Comparison of ENCODE assay signal across 1 cellular context in genomic region chr1:228323401-228323800, GRCh38.
TF ChIP-seq lines count a peak whose summit lies in the region.

No MANE protein-coding gene starts in this region.

TF ChIP-seq in IMR-90, 13 proteins besides CTCF, POLR2A, EP300 and RAD21 (continued from another document):
- TF ChIP-seq FOS (IDR thresholded peaks at IDR 0.05; ENCODE audit: low read depth, low read length) (no peak), BHLHE40 (IDR thresholded peaks at IDR 0.05; ENCODE audit: low read depth, low read length) (no peak), NFE2L2 (IDR thresholded peaks at IDR 0.05; ENCODE audit: low read depth, low read length) (no peak), MAFK (IDR thresholded peaks at IDR 0.05; ENCODE audit: low read depth, low read length) (no peak), RFX5 (IDR thresholded peaks at IDR 0.05; ENCODE audit: low read depth, low read length) (no peak), ELK1 (IDR thresholded peaks at IDR 0.05; ENCODE audit: borderline replicate concordance, low read depth, low read length) (no peak), SMC3 (IDR thresholded peaks at IDR 0.05; ENCODE audit: low read depth, low read length) (no peak), CEBPB (IDR thresholded peaks at IDR 0.05; ENCODE audit: low read depth, low read length) (no peak), RCOR1 (IDR thresholded peaks at IDR 0.05; ENCODE audit: insufficient replicate concordance, low read length) (no peak)
